Comparison of ENCODE assay signal across 20 cellular contexts in the genomic region with DNA sequence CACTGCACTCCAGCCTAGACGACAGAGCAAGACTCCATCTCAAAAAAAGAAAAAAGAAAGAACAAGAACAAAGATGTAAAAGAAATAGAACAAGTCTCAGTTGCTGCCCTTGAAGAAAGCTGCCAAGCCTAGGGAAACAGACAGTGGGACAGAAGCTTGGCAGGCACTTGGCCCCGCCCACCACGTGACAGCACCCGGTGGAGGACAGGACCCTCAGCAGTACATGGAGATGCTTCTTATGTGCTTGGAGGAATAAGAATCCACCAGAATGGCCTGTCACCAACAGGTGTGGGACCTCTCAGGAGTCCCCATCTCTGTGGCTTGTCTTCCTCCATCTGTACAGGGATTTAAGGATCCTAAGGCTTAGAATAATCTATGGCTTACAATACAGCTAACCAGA. TPM values are rescaled to one million over a fixed set of nuclear protein-coding genes. Genes with fewer than 3 reads are reported as not detected.
DNase-seq lines count a peak whose midpoint lies in the region; ATAC-seq and TF ChIP-seq lines count a peak whose summit lies in the region.
"Had no signal": no experiment of that assay in that cellular context is flagged by ENCODE, and none has a peak within 500 bp of the region (broad histone marks: within the 10 kb centered on the region; RNA-seq: fewer than 3 reads in every experiment).

No MANE protein-coding gene starts in this region.

- no peaks in the 10 kb centered on the region for H3K9me3 Mint-ChIP-seq in activated naive CD8-positive, alpha-beta T cell (ENCODE audit: low read depth)
- no peaks in the 10 kb centered on the region for H3K9me3 Mint-ChIP-seq in activated naive CD8-positive, alpha-beta T cell treated with anti-CD3 and anti-CD28 coated beads for 36 hours
- H3K9me3 Mint-ChIP-seq in activated T-helper 17 cell treated with anti-CD3 and anti-CD28 coated beads, Interleukin-2, amount 50 U/mL, for 72 hours = no peaks in the 10 kb centered on the region
- H3K9me3 Mint-ChIP-seq: CD8-positive, alpha-beta T cell had no signal

- no peak overlapping the region for H3K9ac ChIP-seq in HCT116 (ENCODE audit: low read length)
- H3K9ac ChIP-seq: BLaER1 had no signal

- H3K4me1 ChIP-seq in HCT116 (ENCODE audit: control insufficient read depth in 1 of 2, insufficient read depth in 2 of 2, low read length in 2 of 2) (peaks cover 0 to 4% of the 10 kb centered on the region in 2 experiments; a peak in 2 of 4 replicates), right lobe of liver (peaks cover 0 to 11% (median 6%) of the 10 kb centered on the region in 4 donors)

- H3K4me3 ChIP-seq in HCT116 (replicated peaks in 1 of 2; ENCODE audit: low read depth in 1 of 2, low read length in 2 of 2) = no peak overlapping the region
- no peak overlapping the region for H3K4me3 ChIP-seq in right lobe of liver
- H3K4me3 ChIP-seq in H7 (ENCODE audit: insufficient read depth, low read depth, low read length) = no peak overlapping the region
- H3K4me3 ChIP-seq: BLaER1, SJSA1 had no signal

- TF ChIP-seq CTCF in HCT116 (IDR thresholded peaks at IDR 0.05 in 2 of 3, conservative IDR thresholded peaks at IDR 0.05 in 1 of 3; ENCODE audit: borderline replicate concordance in 1 of 3, insufficient read depth in 1 of 3, low read depth in 2 of 3, low read length in 2 of 3) (no peak), right lobe of liver (IDR thresholded peaks at IDR 0.05) (no peak)

- H3K27me3 Mint-ChIP-seq in activated naive CD8-positive, alpha-beta T cell = no peaks in the 10 kb centered on the region
- H3K27me3 Mint-ChIP-seq in activated naive CD8-positive, alpha-beta T cell treated with anti-CD3 and anti-CD28 coated beads for 36 hours = no peaks in the 10 kb centered on the region
- no peaks in the 10 kb centered on the region for H3K27me3 Mint-ChIP-seq in activated T-helper 17 cell treated with anti-CD3 and anti-CD28 coated beads, Interleukin-2, amount 50 U/mL, for 72 hours

- H3K4me3 Mint-ChIP-seq in activated naive CD8-positive, alpha-beta T cell = no peak overlapping the region
- H3K4me3 Mint-ChIP-seq in activated naive CD8-positive, alpha-beta T cell treated with anti-CD3 and anti-CD28 coated beads for 36 hours = no peak overlapping the region
- H3K4me3 Mint-ChIP-seq in activated T-helper 17 cell treated with anti-CD3 and anti-CD28 coated beads, Interleukin-2, amount 50 U/mL, for 72 hours = peak overlapping the region; percentile 4
- H3K4me3 Mint-ChIP-seq: CD8-positive, alpha-beta T cell had no signal

- H3K4me2 ChIP-seq in HCT116 (ENCODE audit: low read length) = no peak overlapping the region
- H3K4me2 ChIP-seq: BLaER1 had no signal

- no peaks in the 10 kb centered on the region for H3K79me2 ChIP-seq in HCT116 (ENCODE audit: insufficient read depth, low read length)

- BruUV-seq in HCT116 (replicated peaks; lab: Mats Ljungman, UMichigan) = no TSS peak

- H3K27me3 ChIP-seq in HCT116 (ENCODE audit: insufficient read depth, low read length) = no peaks in the 10 kb centered on the region
- H3K27me3 ChIP-seq in right lobe of liver = no peaks in the 10 kb centered on the region
- no peaks in the 10 kb centered on the region for H3K27me3 ChIP-seq in H7 (ENCODE audit: control insufficient read depth, insufficient read depth, low read length)
- H3K27me3 ChIP-seq: BLaER1 had no signal

- no peak overlapping the region for H2AFZ ChIP-seq in HCT116 (ENCODE audit: low read depth, low read length, poor library complexity, severe bottlenecking)

- H3K36me3 ChIP-seq in HCT116 (ENCODE audit: control insufficient read depth in 1 of 2, insufficient read depth in 2 of 2, low read length in 2 of 2) (no peaks in the 10 kb centered on the region), right lobe of liver (no peaks in the 10 kb centered on the region), H7 (replicated peaks; ENCODE audit: control insufficient read depth, insufficient read depth, low read length) (no peaks in the 10 kb centered on the region)
- H3K36me3 ChIP-seq: BLaER1, SJSA1 had no signal

- H3K4me1 Mint-ChIP-seq in activated naive CD8-positive, alpha-beta T cell (ENCODE audit: low read depth) = peaks cover 52% of the 10 kb centered on the region
- peaks cover 49% of the 10 kb centered on the region for H3K4me1 Mint-ChIP-seq in activated naive CD8-positive, alpha-beta T cell treated with anti-CD3 and anti-CD28 coated beads for 36 hours
- H3K4me1 Mint-ChIP-seq in activated T-helper 17 cell treated with anti-CD3 and anti-CD28 coated beads, Interleukin-2, amount 50 U/mL, for 72 hours = peaks cover 26% of the 10 kb centered on the region

- H3K36me3 Mint-ChIP-seq in activated naive CD8-positive, alpha-beta T cell = peaks cover 2% of the 10 kb centered on the region
- H3K36me3 Mint-ChIP-seq in activated naive CD8-positive, alpha-beta T cell treated with anti-CD3 and anti-CD28 coated beads for 36 hours = peaks cover 17% of the 10 kb centered on the region
- peaks cover 46% of the 10 kb centered on the region for H3K36me3 Mint-ChIP-seq in activated T-helper 17 cell treated with anti-CD3 and anti-CD28 coated beads, Interleukin-2, amount 50 U/mL, for 72 hours (ENCODE audit: low read depth)

- intact Hi-C loops in HCT116 (cut with micrococcal nuclease) (no loop called here), right lobe of liver (cut with DNase I) (no loop called here)

- H3K27ac Mint-ChIP-seq in activated naive CD8-positive, alpha-beta T cell = peak overlapping the region; percentile 28
- H3K27ac Mint-ChIP-seq in activated naive CD8-positive, alpha-beta T cell treated with anti-CD3 and anti-CD28 coated beads for 36 hours = no peak overlapping the region
- H3K27ac Mint-ChIP-seq in activated T-helper 17 cell treated with anti-CD3 and anti-CD28 coated beads, Interleukin-2, amount 50 U/mL, for 72 hours = peak overlapping the region; percentile 99
- H3K27ac Mint-ChIP-seq: CD8-positive, alpha-beta T cell had no signal

- TF ChIP-seq POLR2A in HCT116 (IDR thresholded peaks at IDR 0.05; ENCODE audit: borderline replicate concordance, extremely low read depth, insufficient read depth, insufficient read length) (no peak), right lobe of liver (IDR thresholded peaks at IDR 0.05) (no peak)

- DNase-seq in activated naive CD8-positive, alpha-beta T cell treated with anti-CD3 and anti-CD28 coated beads for 36 hours = no peak
- DNase-seq in HCT116 (ENCODE audit: low read depth, low spot score) (no peak), right lobe of liver (no peak), H7 (no peak)
- DNase-seq in stimulated activated CD4-positive, alpha-beta T cell treated with anti-CD3 and anti-CD28 coated beads, Interleukin-4, amount 100 ng/mL, for 4 hours = no peak
- DNase-seq: ACHN; Calu3; CD8-positive, alpha-beta T cell; GDM1; GOT3; NCI-H1105 treated with DMSO at 0.1 percent for 48 hours; NCI-H2029 treated with DMSO at 0.1 percent for 48 hours; NCI-H226; NCI-H510A treated with DMSO at 0.1 percent for 48 hours; OCI-M1 had no signal

- CTCF ChIA-PET in HCT116 (lab: Charles Lee) = no interaction called here

- H3K27ac ChIP-seq in HCT116 (ENCODE audit: low read depth, low read length) = no peak overlapping the region
- H3K27ac ChIP-seq in right lobe of liver = no peak overlapping the region
- H3K27ac ChIP-seq: BLaER1, SJSA1 had no signal

- no peaks in the 10 kb centered on the region for H3K9me2 ChIP-seq in HCT116 (ENCODE audit: insufficient read depth)

- no peak for TF ChIP-seq RAD21 in HCT116 (IDR thresholded peaks at IDR 0.05; ENCODE audit: low read depth)

- POLR2A ChIA-PET in HCT116 (lab: Charles Lee) = no interaction called here

- WGBS in right lobe of liver (ENCODE audit: insufficient coverage, low coverage, low lambda C conversion rate, missing lambda C conversion rate) = 69% methylated on average over 3 of the region's 4 CpGs

- H4K20me1 ChIP-seq in HCT116 (ENCODE audit: insufficient read depth) = no peaks in the 10 kb centered on the region
- H4K20me1 ChIP-seq: BLaER1 had no signal

- peak; percentile 55 for ATAC-seq in HCT116
- ATAC-seq in activated T-helper 17 cell treated with anti-CD3 and anti-CD28 coated beads, Interleukin-2, amount 50 U/mL, for 72 hours (replicated peaks) = no peak
- ATAC-seq in right lobe of liver = no peak
- ATAC-seq: CD8-positive, alpha-beta T cell; Right ventricle myocardium inferior had no signal

- RAD21 ChIA-PET in HCT116 (lab: Charles Lee; ENCODE audit: low non-redundant PET in 1 of 2, low total read pairs in 2 of 2, uncharacterized antibody in 2 of 2, unreplicated experiment in 2 of 2) = no interaction called here

- no peaks in the 10 kb centered on the region for H3K9me3 ChIP-seq in HCT116 (ENCODE audit: control insufficient read depth in 1 of 2, insufficient read depth in 1 of 2, low read depth in 1 of 2, low read length in 2 of 2)
- H3K9me3 ChIP-seq in right lobe of liver = no peaks in the 10 kb centered on the region
- H3K9me3 ChIP-seq: BLaER1, SJSA1 had no signal

TF ChIP-seq in HCT116, 20 proteins besides CTCF, POLR2A, EP300 and RAD21 (continues in another document):
- TF ChIP-seq, protein P1, sequence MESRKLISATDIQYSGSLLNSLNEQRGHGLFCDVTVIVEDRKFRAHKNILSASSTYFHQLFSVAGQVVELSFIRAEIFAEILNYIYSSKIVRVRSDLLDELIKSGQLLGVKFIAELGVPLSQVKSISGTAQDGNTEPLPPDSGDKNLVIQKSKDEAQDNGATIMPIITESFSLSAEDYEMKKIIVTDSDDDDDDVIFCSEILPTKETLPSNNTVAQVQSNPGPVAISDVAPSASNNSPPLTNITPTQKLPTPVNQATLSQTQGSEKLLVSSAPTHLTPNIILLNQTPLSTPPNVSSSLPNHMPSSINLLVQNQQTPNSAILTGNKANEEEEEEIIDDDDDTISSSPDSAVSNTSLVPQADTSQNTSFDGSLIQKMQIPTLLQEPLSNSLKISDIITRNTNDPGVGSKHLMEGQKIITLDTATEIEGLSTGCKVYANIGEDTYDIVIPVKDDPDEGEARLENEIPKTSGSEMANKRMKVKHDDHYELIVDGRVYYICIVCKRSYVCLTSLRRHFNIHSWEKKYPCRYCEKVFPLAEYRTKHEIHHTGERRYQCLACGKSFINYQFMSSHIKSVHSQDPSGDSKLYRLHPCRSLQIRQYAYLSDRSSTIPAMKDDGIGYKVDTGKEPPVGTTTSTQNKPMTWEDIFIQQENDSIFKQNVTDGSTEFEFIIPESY (IDR thresholded peaks at IDR 0.05; ENCODE audit: extremely low read depth, insufficient replicate concordance, low read length) = no peak

RNA-seq across cellular contexts. Expression of a gene that starts 7.6 kb away (rescaled TPM):
- 1 to 10 TPM; 1.8 to 2.0 TPM for total RNA-seq in activated naive CD8-positive, alpha-beta T cell treated with anti-CD3 and anti-CD28 coated beads for 36 hours
- total RNA-seq in HCT116 (2021; ENCODE audit: unreplicated experiment) (0.39 TPM), right lobe of liver (100 to 1,000 TPM in 1 of 6 experiments, 10 to 100 TPM in 5; 40.7 to 104 (median 60.6) TPM)
- polyA plus RNA-seq in HCT116 (2012) = 0.27 and 0.31 TPM in 2 replicates
- total RNA-seq in activated T-helper 17 cell treated with anti-CD3 and anti-CD28 coated beads, Interleukin-2, amount 50 U/mL, for 72 hours = 100 to 1,000 TPM in 1 of 2 donors, 10 to 100 TPM in 1; 86.6 to 343 TPM
- total RNA-seq in H7 (2014; rRNA removed; shearing (Covaris generic)) = not detected in 2 replicates
- total RNA-seq: Calu3, Right ventricle myocardium inferior, SJSA1 had no signal

RNA-seq across cellular contexts. Expression of a gene that starts 32.6 kb away (rescaled TPM):
- total RNA-seq in activated naive CD8-positive, alpha-beta T cell treated with anti-CD3 and anti-CD28 coated beads for 36 hours = 100 to 1,000 TPM; 148 to 149 TPM
- total RNA-seq in HCT116 (2021; ENCODE audit: unreplicated experiment) = 0.30 TPM
- 0.20 and 0.21 TPM in 2 replicates for polyA plus RNA-seq in HCT116 (2012)
- 100 to 1,000 TPM; 425 to 498 TPM for total RNA-seq in activated T-helper 17 cell treated with anti-CD3 and anti-CD28 coated beads, Interleukin-2, amount 50 U/mL, for 72 hours
- 1 to 10 TPM; 1.2 to 8.6 (median 2.0) TPM for total RNA-seq in right lobe of liver
- 0.21 and 0.41 TPM in 2 replicates for total RNA-seq in H7 (2014; rRNA removed; shearing (Covaris generic))
- total RNA-seq: Calu3, SJSA1 had no signal

Comparison
In these comparisons a context has a peak if more than half of its experiments do, and no peak if none do; other contexts are left out.
1. RNA of a gene that starts 7.6 kb away (total RNA-seq): 86.6 to 343 TPM in activated T-helper 17 cell treated with anti-CD3 and anti-CD28 coated beads, Interleukin-2, amount 50 U/mL, for 72 hours and 40.7 to 104 TPM in right lobe of liver; 1.8 to 2.0 TPM in activated naive CD8-positive, alpha-beta T cell treated with anti-CD3 and anti-CD28 coated beads for 36 hours, 0.39 TPM in HCT116 (single experiment) and not detected in H7; every median in the first group is over 10 times any median in the second.
2. RNA of a gene that starts 32.6 kb away (total RNA-seq): 425 to 498 TPM in activated T-helper 17 cell treated with anti-CD3 and anti-CD28 coated beads, Interleukin-2, amount 50 U/mL, for 72 hours and 148 to 149 TPM in activated naive CD8-positive, alpha-beta T cell treated with anti-CD3 and anti-CD28 coated beads for 36 hours; 1.2 to 8.6 TPM in right lobe of liver, 0.30 TPM in HCT116 (single experiment) and 0.21 to 0.41 TPM in H7; every median in the first group is over 10 times any median in the second.